Comparison of ENCODE assay signal across 19 cellular contexts in genomic region chr22:43743131-43743530, GRCh38.
A peak's percentile ranks its signal among the peaks of the same experiment; 100 is the strongest.
DNase-seq lines count a peak whose midpoint lies in the region; ATAC-seq, FAIRE-seq and TF ChIP-seq lines count a peak whose summit lies in the region.
"Had no signal": no experiment of that assay in that cellular context is flagged by ENCODE, and none has a peak within 500 bp of the region (broad histone marks: within the 10 kb centered on the region; RNA-seq: fewer than 3 reads in every experiment).

No MANE protein-coding gene starts in this region.

- no peak overlapping the region for H3K56ac ChIP-seq in mesendoderm (ENCODE audit: low read length)

- peak; percentile 45 for TF ChIP-seq RAD21 in HCT116 (IDR thresholded peaks at IDR 0.05; ENCODE audit: low read depth)

- ATAC-seq in HCT116 (peak; percentile 54; the same call in 1 of the 2 replicates), upper lobe of right lung (no peak), HG03045 (IDR thresholded peaks at IDR 0.05; ENCODE audit: unreplicated experiment) (no peak)

- FAIRE-seq in astrocyte (lab: Jason Lieb, UNC): no peak
- FAIRE-seq: GM18507, TTC549 had no signal

- CTCF ChIA-PET in HCT116 (lab: Charles Lee): interaction anchor here (0.5 kb wide), 1 partner anchor 339 kb away, joined by 3 read pairs; no protein-coding TSS in a partner anchor

- no peaks in the 10 kb centered on the region for H3K36me3 Mint-ChIP-seq in astrocyte (ENCODE audit: low read depth, unreplicated experiment)
- H3K36me3 Mint-ChIP-seq: activated naive CD4-positive, alpha-beta T cell treated with anti-CD3 and anti-CD28 coated beads, Interleukin-2, amount 50 U/mL, for 24 hours; mesothelial cell of epicardium had no signal

- H3K9me2 ChIP-seq in HCT116 (ENCODE audit: insufficient read depth): no peaks in the 10 kb centered on the region

- TF ChIP-seq CTCF in HCT116 (IDR thresholded peaks at IDR 0.05 in 2 of 3, conservative IDR thresholded peaks at IDR 0.05 in 1 of 3; ENCODE audit: borderline replicate concordance in 1 of 3, insufficient read depth in 1 of 3, low read depth in 2 of 3, low read length in 2 of 3) (peak in 2 of 3 experiments; percentile 43 to 50; a peak in 4 of 6 replicates), astrocyte (IDR thresholded peaks at IDR 0.05; ENCODE audit: insufficient read depth, low read depth, low read length) (peak; percentile 5), GM13976 (IDR thresholded peaks at IDR 0.05; ENCODE audit: borderline replicate concordance, control extremely low read depth, extremely low read depth, insufficient read depth, missing control alignments) (no peak), upper lobe of right lung (IDR thresholded peaks at IDR 0.05) (no peak)

- no CpG with 5 or more reads among the region's 4 CpGs for WGBS in mesendoderm (ENCODE audit: extremely low coverage, insufficient coverage, low lambda C conversion rate)

- no peak overlapping the region for H3K4me3 ChIP-seq in HCT116 (replicated peaks in 1 of 2; ENCODE audit: low read depth in 1 of 2, low read length in 2 of 2)
- H3K4me3 ChIP-seq in astrocyte (ENCODE audit: insufficient read depth, low read depth, low read length): no peak overlapping the region
- H3K4me3 ChIP-seq in mesendoderm (ENCODE audit: low read length): no peak overlapping the region
- H3K4me3 ChIP-seq in upper lobe of right lung: no peak overlapping the region
- H3K4me3 ChIP-seq: SJCRH30, transverse colon had no signal

- H3K36me3 ChIP-seq in HCT116 (ENCODE audit: control insufficient read depth in 1 of 2, insufficient read depth in 2 of 2, low read length in 2 of 2) (no peaks in the 10 kb centered on the region), astrocyte (ENCODE audit: insufficient read depth, low read length) (no peaks in the 10 kb centered on the region), mesendoderm (ENCODE audit: control insufficient read depth, insufficient read depth, low read length) (no peaks in the 10 kb centered on the region), upper lobe of right lung (no peaks in the 10 kb centered on the region)
- H3K36me3 ChIP-seq: SJCRH30, transverse colon had no signal

- H3K4ac ChIP-seq in mesendoderm (ENCODE audit: low read depth, low read length): no peak overlapping the region

- H3K27me3 Mint-ChIP-seq in astrocyte (ENCODE audit: low read depth, unreplicated experiment): peaks cover 29% of the 10 kb centered on the region

- H2BK5ac ChIP-seq in mesendoderm (ENCODE audit: low read length): no peak overlapping the region

- H3K9ac ChIP-seq in HCT116 (ENCODE audit: low read length) (no peak overlapping the region), astrocyte (ENCODE audit: low read length) (no peak overlapping the region), mesendoderm (ENCODE audit: low read length) (no peak overlapping the region)

- H3K23ac ChIP-seq in mesendoderm (ENCODE audit: low read length): no peak overlapping the region

- H3K27ac Mint-ChIP-seq in astrocyte (ENCODE audit: unreplicated experiment): no peak overlapping the region
- H3K27ac Mint-ChIP-seq: activated naive CD4-positive, alpha-beta T cell treated with anti-CD3 and anti-CD28 coated beads, Interleukin-2, amount 50 U/mL, for 24 hours; mesothelial cell of epicardium had no signal

- H3K4me1 ChIP-seq in HCT116 (ENCODE audit: control insufficient read depth in 1 of 2, insufficient read depth in 2 of 2, low read length in 2 of 2): no peaks in the 10 kb centered on the region
- no peaks in the 10 kb centered on the region for H3K4me1 ChIP-seq in astrocyte (ENCODE audit: insufficient read depth, low read length)
- no peaks in the 10 kb centered on the region for H3K4me1 ChIP-seq in mesendoderm (ENCODE audit: control insufficient read depth, low read depth, low read length)
- no peaks in the 10 kb centered on the region for H3K4me1 ChIP-seq in upper lobe of right lung
- H3K4me1 ChIP-seq: SJCRH30 had no signal

- no peak overlapping the region for H4K8ac ChIP-seq in mesendoderm (ENCODE audit: low read depth, low read length)

- TF ChIP-seq POLR2A in HCT116 (IDR thresholded peaks at IDR 0.05; ENCODE audit: borderline replicate concordance, extremely low read depth, insufficient read depth, insufficient read length): no peak

- no peaks in the 10 kb centered on the region for H3K79me1 ChIP-seq in mesendoderm (ENCODE audit: low read length)

- H3K27me3 ChIP-seq in HCT116 (ENCODE audit: insufficient read depth, low read length) (peaks cover 52% of the 10 kb centered on the region), astrocyte (ENCODE audit: insufficient read depth, low read length) (peaks cover 9% of the 10 kb centered on the region), mesendoderm (ENCODE audit: insufficient read depth, low read length, poor library complexity) (no peaks in the 10 kb centered on the region), upper lobe of right lung (peaks cover 13% of the 10 kb centered on the region)

- peaks cover 2% of the 10 kb centered on the region for H3K9me3 Mint-ChIP-seq in astrocyte (ENCODE audit: unreplicated experiment)
- H3K9me3 Mint-ChIP-seq: activated naive CD4-positive, alpha-beta T cell treated with anti-CD3 and anti-CD28 coated beads, Interleukin-2, amount 50 U/mL, for 24 hours; mesothelial cell of epicardium had no signal

- no TSS peak for BruUV-seq in HCT116 (replicated peaks; lab: Mats Ljungman, UMichigan)

- RAD21 ChIA-PET in HCT116 (lab: Charles Lee; ENCODE audit: low non-redundant PET in 1 of 2, low total read pairs in 2 of 2, uncharacterized antibody in 2 of 2, unreplicated experiment in 2 of 2): no interaction called here

- H2AFZ ChIP-seq in HCT116 (ENCODE audit: low read depth, low read length, poor library complexity, severe bottlenecking) (no peak overlapping the region), astrocyte (ENCODE audit: low read depth, low read length) (no peak overlapping the region)

- in situ Hi-C loops in GM13976 (cut with MboI; ENCODE audit: low sequenced_read_pairs, unreplicated experiment): no loop called here

- POLR2A ChIA-PET in HCT116 (lab: Charles Lee): no interaction called here

- H3K4me1 Mint-ChIP-seq in astrocyte (ENCODE audit: low read depth, unreplicated experiment): no peaks in the 10 kb centered on the region
- H3K4me1 Mint-ChIP-seq: activated naive CD4-positive, alpha-beta T cell treated with anti-CD3 and anti-CD28 coated beads, Interleukin-2, amount 50 U/mL, for 24 hours; mesothelial cell of epicardium had no signal

- no peaks in the 10 kb centered on the region for H4K20me1 ChIP-seq in HCT116 (ENCODE audit: insufficient read depth)
- no peaks in the 10 kb centered on the region for H4K20me1 ChIP-seq in astrocyte (ENCODE audit: insufficient read depth, low read length)

- no peak overlapping the region for H2BK120ac ChIP-seq in mesendoderm (ENCODE audit: low read depth, low read length)

- no peak overlapping the region for H2BK15ac ChIP-seq in mesendoderm (replicated peaks; ENCODE audit: low read depth)

- H3K4me3 Mint-ChIP-seq in astrocyte (ENCODE audit: unreplicated experiment): no peak overlapping the region
- H3K4me3 Mint-ChIP-seq: activated naive CD4-positive, alpha-beta T cell treated with anti-CD3 and anti-CD28 coated beads, Interleukin-2, amount 50 U/mL, for 24 hours; mesothelial cell of epicardium had no signal

- H3K9me3 ChIP-seq in HCT116 (ENCODE audit: control insufficient read depth in 1 of 2, insufficient read depth in 1 of 2, low read depth in 1 of 2, low read length in 2 of 2) (no peaks in the 10 kb centered on the region), astrocyte (ENCODE audit: insufficient read depth, low read depth, low read length) (no peaks in the 10 kb centered on the region), upper lobe of right lung (no peaks in the 10 kb centered on the region)
- H3K9me3 ChIP-seq: SJCRH30, transverse colon had no signal

- no peak overlapping the region for H2AK5ac ChIP-seq in mesendoderm (ENCODE audit: low read length)

- H3K4me2 ChIP-seq in HCT116 (ENCODE audit: low read length): no peak overlapping the region
- H3K4me2 ChIP-seq in astrocyte (ENCODE audit: low read length): no peak overlapping the region
- no peak overlapping the region for H3K4me2 ChIP-seq in mesendoderm (ENCODE audit: low read length)

- DNase-seq in NCI-H526 (lab: John Stamatoyannopoulos, UW) (peak; percentile 44 to 52), NCI-H526 treated with DMSO at 0.1 percent for 48 hours (lab: John Stamatoyannopoulos, UW) (no peak), HCT116 (ENCODE audit: low read depth, low spot score) (no peak), astrocyte (ENCODE audit: low read depth) (no peak), mesendoderm (peak; percentile 56), GM13976 (ENCODE audit: low spot score) (no peak), upper lobe of right lung (no peak)
- DNase-seq: DMS153; HCEC 1CT; NCI-H1092 treated with DMSO at 0.1 percent for 48 hours; NCI-H774; stimulated activated CD8-positive, alpha-beta memory T cell treated with anti-CD3 and anti-CD28 coated beads, Interleukin-4, amount 100 ng/mL, for 48 hours; transverse colon had no signal

- H3K79me2 ChIP-seq in HCT116 (ENCODE audit: insufficient read depth, low read length): no peaks in the 10 kb centered on the region
- H3K79me2 ChIP-seq in astrocyte (ENCODE audit: insufficient read depth, low read length): no peaks in the 10 kb centered on the region
- no peaks in the 10 kb centered on the region for H3K79me2 ChIP-seq in mesendoderm (ENCODE audit: control insufficient read depth, insufficient read depth, low read length)

- H3K18ac ChIP-seq in mesendoderm (ENCODE audit: low read length): no peak overlapping the region

- H4K5ac ChIP-seq in mesendoderm (ENCODE audit: low read length): no peak overlapping the region

- H3K27ac ChIP-seq in HCT116 (ENCODE audit: low read depth, low read length) (no peak overlapping the region), astrocyte (ENCODE audit: low read depth, low read length) (no peak overlapping the region), mesendoderm (ENCODE audit: low read depth, low read length) (no peak overlapping the region), upper lobe of right lung (no peak overlapping the region)
- H3K27ac ChIP-seq: SJCRH30, transverse colon had no signal

- intact Hi-C loops in HCT116 (cut with micrococcal nuclease) (loop anchor here (1.0 kb wide), 1 partner anchor 355 kb away; no protein-coding TSS in a partner anchor), upper lobe of right lung (cut with DNase I) (no loop called here)

TF ChIP-seq in HCT116, 20 proteins besides CTCF, POLR2A, EP300 and RAD21 (continues in another document):
- no peak for TF ChIP-seq ELF1 (IDR thresholded peaks at IDR 0.05; ENCODE audit: borderline replicate concordance, low read depth)
- no peak for TF ChIP-seq SRF (IDR thresholded peaks at IDR 0.05; ENCODE audit: low read depth)
- TF ChIP-seq MAX (IDR thresholded peaks at IDR 0.05): no peak
- TF ChIP-seq JUND (IDR thresholded peaks at IDR 0.05): no peak
- no peak for TF ChIP-seq YY1 (IDR thresholded peaks at IDR 0.05; ENCODE audit: extremely low read depth, insufficient replicate concordance, low read depth, low read length)
- TF ChIP-seq CEBPB (IDR thresholded peaks at IDR 0.05; ENCODE audit: low read depth): no peak
- TF ChIP-seq EZH2 (IDR thresholded peaks at IDR 0.05): no peak
- TF ChIP-seq ZFX (IDR thresholded peaks at IDR 0.05): no peak
- no peak for TF ChIP-seq ZNF274 (IDR thresholded peaks at IDR 0.05; ENCODE audit: low read depth, low read length)

Comparison
In these comparisons a context has a peak if more than half of its experiments do, and no peak if none do; other contexts are left out.
1. DNase-seq: peak in NCI-H526 (2 of 2) and mesendoderm (single experiment); none in NCI-H526 treated with DMSO at 0.1 percent for 48 hours (single experiment), HCT116 (single experiment), astrocyte (single experiment), GM13976 (single experiment) and upper lobe of right lung (single experiment).
2. CTCF ChIP-seq: peak in HCT116 (2 of 3) and astrocyte (single experiment); none in GM13976 (single experiment) and upper lobe of right lung (single experiment).